Comparison of ENCODE assay signal across 8 cellular contexts in the genomic region with DNA sequence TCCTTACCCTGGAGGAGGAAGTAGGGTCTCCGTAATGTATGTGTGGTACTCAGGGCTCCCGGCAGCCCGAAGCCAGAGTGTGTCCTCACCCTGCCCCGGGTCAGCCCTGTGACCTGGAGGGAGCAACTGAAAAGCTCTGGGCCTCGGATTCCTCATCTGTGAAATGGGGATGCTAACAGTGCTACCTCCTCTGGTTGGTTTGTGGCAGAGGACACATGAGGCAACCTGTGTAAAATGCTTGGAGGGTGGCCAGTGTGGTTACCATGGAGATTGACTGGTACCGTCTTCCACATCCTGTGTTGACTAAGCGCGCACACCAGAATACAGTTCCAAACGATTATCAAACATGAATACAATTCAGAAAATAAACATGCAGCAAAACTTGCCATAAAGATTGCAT.
DNase-seq lines count a peak whose midpoint lies in the region; ATAC-seq and TF ChIP-seq lines count a peak whose summit lies in the region.

No MANE protein-coding gene starts in this region.

- peak overlapping the region; percentile 32 for H3K4me3 Mint-ChIP-seq in activated naive CD4-positive, alpha-beta T cell treated with anti-CD3 and anti-CD28 coated beads, Interleukin-2, amount 10 ng/mL, durations not matched to agents 7 days and 5 days
- peak overlapping the region; percentile 34 to 73 (median 58) for H3K4me3 Mint-ChIP-seq in naive thymus-derived CD8-positive, alpha-beta T cell

- CTCF ChIA-PET in activated naive CD4-positive, alpha-beta T cell treated with anti-CD3 and anti-CD28 coated beads, Interleukin-2, amount 10 ng/mL, durations not matched to agents 7 days and 5 days (lab: Charles Lee): interaction anchor here (2.5 to 2.7 kb wide), 2 partner anchors 12 to 181 kb away, joined by 5 to 13 read pairs; no protein-coding TSS in a partner anchor

- peak overlapping the region; percentile 87 for H3K27ac Mint-ChIP-seq in activated naive CD4-positive, alpha-beta T cell treated with anti-CD3 and anti-CD28 coated beads, Interleukin-2, amount 10 ng/mL, durations not matched to agents 7 days and 5 days
- H3K27ac Mint-ChIP-seq in naive thymus-derived CD8-positive, alpha-beta T cell: peak overlapping the region; percentile 60 to 92 (median 81)

- peaks cover 79% of the 10 kb centered on the region for H3K4me1 Mint-ChIP-seq in activated naive CD4-positive, alpha-beta T cell treated with anti-CD3 and anti-CD28 coated beads, Interleukin-2, amount 10 ng/mL, durations not matched to agents 7 days and 5 days
- H3K4me1 Mint-ChIP-seq in naive thymus-derived CD8-positive, alpha-beta T cell: peaks cover 21 to 62% (median 55%) of the 10 kb centered on the region in 4 donors

- peak; percentile 55 for DNase-seq in CD1c-positive myeloid dendritic cell (ENCODE audit: extremely low spot score)
- peak; percentile 83 for DNase-seq in activated naive CD4-positive, alpha-beta T cell treated with anti-CD3 and anti-CD28 coated beads, Interleukin-2, amount 10 ng/mL, durations not matched to agents 7 days and 5 days
- peak in 9 of 10 donors; percentile 31 to 94 (median 77) for DNase-seq in naive thymus-derived CD8-positive, alpha-beta T cell
- DNase-seq in NCI-H524 (lab: John Stamatoyannopoulos, UW): no peak
- no peak for DNase-seq in NCI-H345 (lab: John Stamatoyannopoulos, UW)

- H3K9me3 Mint-ChIP-seq in activated naive CD4-positive, alpha-beta T cell treated with anti-CD3 and anti-CD28 coated beads, Interleukin-2, amount 10 ng/mL, durations not matched to agents 7 days and 5 days: peaks cover 8% of the 10 kb centered on the region
- H3K9me3 Mint-ChIP-seq in naive thymus-derived CD8-positive, alpha-beta T cell: peaks cover 0 to 2% (median 0%) of the 10 kb centered on the region in 9 donors

- no peaks in the 10 kb centered on the region for H3K27me3 Mint-ChIP-seq in activated naive CD4-positive, alpha-beta T cell treated with anti-CD3 and anti-CD28 coated beads, Interleukin-2, amount 10 ng/mL, durations not matched to agents 7 days and 5 days
- peaks cover 0 to 2% (median 0%) of the 10 kb centered on the region in 5 donors for H3K27me3 Mint-ChIP-seq in naive thymus-derived CD8-positive, alpha-beta T cell

- POLR2A ChIA-PET in naive thymus-derived CD8-positive, alpha-beta T cell (lab: Charles Lee): interaction anchor here (0.6 to 2.5 kb wide), 7 partner anchors 12 to 260 kb away, joined by 3 to 19 read pairs (median 8); a partner anchor contains a TSS

- peak; percentile 87 to 96 for ATAC-seq in naive thymus-derived CD8-positive, alpha-beta T cell
- no peak for ATAC-seq in GM18502 (IDR thresholded peaks at IDR 0.05; ENCODE audit: poor library complexity, unreplicated experiment)
- ATAC-seq in HG03175 (IDR thresholded peaks at IDR 0.05; ENCODE audit: unreplicated experiment): no peak

- H3K36me3 Mint-ChIP-seq in activated naive CD4-positive, alpha-beta T cell treated with anti-CD3 and anti-CD28 coated beads, Interleukin-2, amount 10 ng/mL, durations not matched to agents 7 days and 5 days: peaks cover 12% of the 10 kb centered on the region
- no peaks in the 10 kb centered on the region for H3K36me3 Mint-ChIP-seq in naive thymus-derived CD8-positive, alpha-beta T cell

TF ChIP-seq in PFSK-1, 5 proteins besides CTCF, POLR2A, EP300 and RAD21:
- TF ChIP-seq FOXP2 (optimal IDR thresholded peaks at IDR 0.05; ENCODE audit: borderline replicate concordance, extremely low read depth, extremely low read length, insufficient read depth) (peak; percentile 44), POLR2AphosphoS5 (IDR thresholded peaks at IDR 0.05; ENCODE audit: low read depth, low read length) (no peak)

Comparison
In these comparisons a context has a peak if more than half of its experiments do, and no peak if none do; other contexts are left out.
1. DNase-seq: peak in CD1c-positive myeloid dendritic cell (single experiment), activated naive CD4-positive, alpha-beta T cell treated with anti-CD3 and anti-CD28 coated beads, Interleukin-2, amount 10 ng/mL, durations not matched to agents 7 days and 5 days (single experiment) and naive thymus-derived CD8-positive, alpha-beta T cell (9 of 10); none in NCI-H524 (0 of 2) and NCI-H345 (single experiment).
2. ATAC-seq: peak in naive thymus-derived CD8-positive, alpha-beta T cell (2 of 2); none in GM18502 (single experiment) and HG03175 (single experiment).